ENCODE assay signal across 16 cellular contexts in the genomic region with DNA sequence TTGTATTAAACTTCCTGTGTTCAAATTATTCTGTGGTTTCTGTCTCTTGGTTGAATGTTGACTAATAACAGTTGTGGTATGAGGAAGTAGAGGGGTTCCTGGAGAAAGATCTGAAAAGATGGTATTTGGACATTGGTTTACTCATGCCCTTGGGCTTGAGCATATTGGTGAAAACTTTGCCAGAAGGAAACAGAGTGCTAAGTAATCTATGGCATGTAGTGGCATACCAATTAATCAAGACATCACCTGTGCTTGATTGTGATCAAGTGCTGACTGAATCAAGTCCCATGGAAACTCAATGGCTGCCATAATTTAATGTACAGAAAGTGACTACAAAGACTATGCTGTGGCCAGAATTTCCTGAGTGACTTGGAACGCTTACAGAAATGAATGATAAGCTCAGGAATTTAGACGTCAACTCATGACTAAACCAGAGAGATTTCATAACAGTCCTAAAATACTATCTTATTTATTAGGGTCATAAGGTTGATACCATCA.
DNase-seq lines count a peak whose midpoint lies in the region; TF ChIP-seq lines count a peak whose summit lies in the region.
"Had no signal": no experiment of that assay in that cellular context is flagged by ENCODE, and none has a peak within 500 bp of the region (broad histone marks: within the 10 kb centered on the region; RNA-seq: fewer than 3 reads in every experiment).

No MANE protein-coding gene starts in this region.

- H3K4me3 ChIP-seq in choroid plexus epithelial cell (ENCODE audit: low read depth, low read length) = no peak overlapping the region
- H3K4me3 ChIP-seq: SJSA1 had no signal

- TF ChIP-seq CTCF in choroid plexus epithelial cell (conservative IDR thresholded peaks at IDR 0.05; ENCODE audit: low read depth, low read length) = no peak

- DNase-seq in EH (ENCODE audit: low read depth) (peak; percentile 95), NCI-H226 (peak; percentile 85), choroid plexus epithelial cell (ENCODE audit: low read depth) (peak; percentile 90), non-pigmented ciliary epithelial cell (ENCODE audit: low read depth) (peak; percentile 88), NCI-H2029 (lab: John Stamatoyannopoulos, UW) (no peak), germinal center (ENCODE audit: low spot score) (no peak), NCI-H2171 (lab: John Stamatoyannopoulos, UW) (no peak)
- no peak for DNase-seq in activated CD4-positive, alpha-beta T cell treated with anti-CD3 and anti-CD28 coated beads for 48 hours
- DNase-seq: activated CD4-positive, alpha-beta T cell treated with anti-CD3 and anti-CD28 coated beads for 4 hours; activated naive CD4-positive, alpha-beta T cell; DMS153; KBM-7; NCI-H2227 treated with DMSO at 0.1 percent for 48 hours; nephron progenitor cell; stimulated activated naive CD4-positive, alpha-beta T cell had no signal

Comparison
In these comparisons a context has a peak if more than half of its experiments do, and no peak if none do; other contexts are left out.
1. DNase-seq: peak in EH (single experiment), NCI-H226 (single experiment), choroid plexus epithelial cell (single experiment) and non-pigmented ciliary epithelial cell (single experiment); none in NCI-H2029 (single experiment), activated CD4-positive, alpha-beta T cell treated with anti-CD3 and anti-CD28 coated beads for 48 hours (single experiment), germinal center (single experiment) and NCI-H2171 (single experiment).